In the genomic region with DNA sequence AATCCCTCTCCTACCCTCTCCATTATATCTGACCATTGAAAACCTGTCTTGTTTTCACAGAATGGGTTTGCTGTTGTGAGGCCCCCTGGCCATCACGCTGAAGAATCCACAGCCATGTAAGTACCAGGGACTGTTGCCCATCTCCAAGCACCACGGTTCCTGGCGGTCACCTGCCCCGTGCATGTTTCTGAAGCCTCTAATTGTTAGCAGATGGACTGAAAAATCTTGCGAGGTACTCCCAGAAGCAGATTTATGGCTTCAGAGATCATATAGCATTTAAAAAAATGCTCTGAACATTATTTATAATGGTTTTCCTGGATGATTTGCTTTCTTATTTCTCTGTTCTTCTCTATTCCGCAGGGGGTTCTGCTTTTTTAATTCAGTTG, we compare ENCODE assay signal across 1 cellular context.
TF ChIP-seq lines count a peak whose summit lies in the region.

No MANE protein-coding gene starts in this region.

TF ChIP-seq in H1, 55 proteins besides CTCF, POLR2A, EP300 and RAD21:
- TF ChIP-seq CBX8 (IDR thresholded peaks at IDR 0.05; ENCODE audit: borderline replicate concordance, low read depth, low read length): no peak
- TF ChIP-seq CHD1 (IDR thresholded peaks at IDR 0.05; ENCODE audit: low read depth, low read length): no peak
- no peak for TF ChIP-seq CTBP2 (IDR thresholded peaks at IDR 0.05; ENCODE audit: borderline replicate concordance, insufficient read depth, insufficient read length, low read length)
- no peak for TF ChIP-seq TAF7 (optimal IDR thresholded peaks at IDR 0.05; ENCODE audit: borderline replicate concordance, low read depth, low read length)
- no peak for TF ChIP-seq SRF (IDR thresholded peaks at IDR 0.05; ENCODE audit: low read depth, low read length)
- TF ChIP-seq, protein P1, sequence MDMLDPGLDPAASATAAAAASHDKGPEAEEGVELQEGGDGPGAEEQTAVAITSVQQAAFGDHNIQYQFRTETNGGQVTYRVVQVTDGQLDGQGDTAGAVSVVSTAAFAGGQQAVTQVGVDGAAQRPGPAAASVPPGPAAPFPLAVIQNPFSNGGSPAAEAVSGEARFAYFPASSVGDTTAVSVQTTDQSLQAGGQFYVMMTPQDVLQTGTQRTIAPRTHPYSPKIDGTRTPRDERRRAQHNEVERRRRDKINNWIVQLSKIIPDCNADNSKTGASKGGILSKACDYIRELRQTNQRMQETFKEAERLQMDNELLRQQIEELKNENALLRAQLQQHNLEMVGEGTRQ (IDR thresholded peaks at IDR 0.05; ENCODE audit: low read length): no peak
- no peak for TF ChIP-seq FOSL1 (IDR thresholded peaks at IDR 0.05; ENCODE audit: insufficient read depth, low read depth, low read length)
- TF ChIP-seq KDM1A (IDR thresholded peaks at IDR 0.05; ENCODE audit: borderline replicate concordance, low read length): no peak
- no peak for TF ChIP-seq SUZ12 (IDR thresholded peaks at IDR 0.05; ENCODE audit: low read length)
- TF ChIP-seq HDAC2 (IDR thresholded peaks at IDR 0.05; ENCODE audit: borderline replicate concordance in 1 of 2, low read depth in 2 of 2, low read length in 2 of 2): no peak
- TF ChIP-seq BCL11A (IDR thresholded peaks at IDR 0.05; ENCODE audit: low read depth in 2 of 2, low read length in 2 of 2): no peak
- no peak for TF ChIP-seq TCF12 (IDR thresholded peaks at IDR 0.05; ENCODE audit: low read depth, low read length)
- TF ChIP-seq SAP30 (IDR thresholded peaks at IDR 0.05; ENCODE audit: insufficient read depth, insufficient replicate concordance, low read length): no peak
- TF ChIP-seq CREB1 (IDR thresholded peaks at IDR 0.05): no peak
- TF ChIP-seq CEBPB (IDR thresholded peaks at IDR 0.05; ENCODE audit: low read depth, low read length): no peak
- no peak for TF ChIP-seq EZH2 (IDR thresholded peaks at IDR 0.05; ENCODE audit: low read depth, low read length, severe bottlenecking)
TF ChIP-seq in H1: peak in this region for 0.
